Comparison of ENCODE assay signal across 15 cellular contexts in genomic region chr4:177117256-177117655, GRCh38.
DNase-seq lines count a peak whose midpoint lies in the region; TF ChIP-seq lines count a peak whose summit lies in the region.
"Had no signal": no experiment of that assay in that cellular context is flagged by ENCODE, and none has a peak within 500 bp of the region (broad histone marks: within the 10 kb centered on the region; RNA-seq: fewer than 3 reads in every experiment).

No MANE protein-coding gene starts in this region.

- H3K79me1 ChIP-seq in H9 (ENCODE audit: insufficient read depth, low read depth, low read length, poor library complexity, severe bottlenecking), result no peaks in the 10 kb centered on the region

- H3T11ph ChIP-seq in H9 (ENCODE audit: low read length), result no peak overlapping the region

- H3K23me2 ChIP-seq in H9 (ENCODE audit: insufficient read length, low read depth, low read length, poor library complexity, severe bottlenecking), result no peaks in the 10 kb centered on the region

- no peak overlapping the region for H2BK5ac ChIP-seq in H9 (ENCODE audit: insufficient read length, low read length)

- H3K4me3 ChIP-seq in endodermal cell (ENCODE audit: low read length), result no peak overlapping the region
- no peak overlapping the region for H3K4me3 ChIP-seq in osteoblast (ENCODE audit: insufficient read depth, low read length)
- H3K4me3 ChIP-seq: SJCRH30 had no signal

- H3K27ac Mint-ChIP-seq in H9 (peak overlapping the region in 2 of 3 experiments; percentile 42 to 87; a peak in 3 of 7 replicates), endodermal cell (no peak overlapping the region)
- H3K27ac Mint-ChIP-seq: CD8-positive, alpha-beta memory T cell; HFFc6 had no signal

- WGBS in H9 (ENCODE audit: extremely low coverage, insufficient read length, low lambda C conversion rate), result no CpG with 5 or more reads among the region's 8 CpGs
- 58 to 64% methylated on average over 8 of the region's 8 CpGs for WGBS in endodermal cell (ENCODE audit: insufficient coverage in 1 of 2, insufficient read length in 1 of 2), 2 experiments

- H3K36me3 Mint-ChIP-seq in H9 (ENCODE audit: insufficient read depth in 1 of 3, low read depth in 3 of 3) (peaks cover 3 to 23% (median 7%) of the 10 kb centered on the region in 3 experiments; a peak in 6 of 7 replicates), endodermal cell (ENCODE audit: low read depth) (no peaks in the 10 kb centered on the region)
- H3K36me3 Mint-ChIP-seq: CD8-positive, alpha-beta memory T cell had no signal

- TF ChIP-seq CTCF in H9 (conservative IDR thresholded peaks at IDR 0.05) (no peak), endodermal cell (conservative IDR thresholded peaks at IDR 0.05) (no peak), osteoblast (IDR thresholded peaks at IDR 0.05; ENCODE audit: extremely low read depth, low read depth, low read length) (no peak)

- H3K4me2 ChIP-seq in H9 (ENCODE audit: insufficient read depth, insufficient read length, low read length), result no peak overlapping the region
- no peak overlapping the region for H3K4me2 ChIP-seq in osteoblast (ENCODE audit: insufficient read depth, low read length)

- no peaks in the 10 kb centered on the region for H3K9me3 ChIP-seq in H9 (ENCODE audit: control insufficient read depth, low read depth, low read length)
- no peaks in the 10 kb centered on the region for H3K9me3 ChIP-seq in endodermal cell (ENCODE audit: control insufficient read depth, low read length)
- no peaks in the 10 kb centered on the region for H3K9me3 ChIP-seq in osteoblast (ENCODE audit: low read depth, low read length)
- H3K9me3 ChIP-seq: SJCRH30 had no signal

- no peaks in the 10 kb centered on the region for H3K4me1 ChIP-seq in H9 (ENCODE audit: insufficient read depth, low read length)
- H3K4me1 ChIP-seq in endodermal cell (ENCODE audit: control insufficient read depth, insufficient read depth, low read length), result no peaks in the 10 kb centered on the region
- H3K4me1 ChIP-seq in osteoblast (ENCODE audit: insufficient read depth, low read length), result peaks cover 32% of the 10 kb centered on the region
- H3K4me1 ChIP-seq: SJCRH30 had no signal

- H4K8ac ChIP-seq in H9 (replicated peaks; ENCODE audit: insufficient read length, low read depth, low read length), result no peak overlapping the region

- peaks cover 15 to 24% of the 10 kb centered on the region in 2 experiments for H3K4me1 Mint-ChIP-seq in H9
- H3K4me1 Mint-ChIP-seq in endodermal cell, result no peaks in the 10 kb centered on the region
- H3K4me1 Mint-ChIP-seq: CD8-positive, alpha-beta memory T cell had no signal

- H4K5ac ChIP-seq in H9 (ENCODE audit: insufficient read length, low read depth, low read length), result no peak overlapping the region

- H3K27me3 ChIP-seq in H9 (ENCODE audit: insufficient read depth, low read length) (no peaks in the 10 kb centered on the region), endodermal cell (ENCODE audit: control insufficient read depth, insufficient read depth, low read length, poor library complexity, severe bottlenecking) (no peaks in the 10 kb centered on the region), osteoblast (ENCODE audit: insufficient read depth, low read length) (no peaks in the 10 kb centered on the region)
- H3K27me3 ChIP-seq: SJCRH30 had no signal

- H3K9me3 Mint-ChIP-seq in H9, result peaks cover 15 to 19% of the 10 kb centered on the region in 2 experiments
- H3K9me3 Mint-ChIP-seq in endodermal cell, result no peaks in the 10 kb centered on the region

- no peak overlapping the region for H2BK12ac ChIP-seq in H9 (ENCODE audit: insufficient read length, low read depth, low read length)

- no peaks in the 10 kb centered on the region for H3K27me3 Mint-ChIP-seq in H9 (ENCODE audit: low read depth)
- no peaks in the 10 kb centered on the region for H3K27me3 Mint-ChIP-seq in endodermal cell (ENCODE audit: insufficient read depth)

- no peak overlapping the region for H3K18ac ChIP-seq in H9 (ENCODE audit: insufficient read length, low read depth, low read length)

- no peaks in the 10 kb centered on the region for H3K36me3 ChIP-seq in endodermal cell (ENCODE audit: control insufficient read depth, insufficient read depth, low read length)
- H3K36me3 ChIP-seq in osteoblast (ENCODE audit: insufficient read depth, low read length), result no peaks in the 10 kb centered on the region
- H3K36me3 ChIP-seq: SJCRH30 had no signal

- H2BK120ac ChIP-seq in H9 (ENCODE audit: low read depth, low read length, poor library complexity, severe bottlenecking), result no peak overlapping the region

- H2BK20ac ChIP-seq in H9 (ENCODE audit: low read depth, low read length, poor library complexity, severe bottlenecking), result no peak overlapping the region

- H2AFZ ChIP-seq in H9 (ENCODE audit: low read length) (no peak overlapping the region), osteoblast (ENCODE audit: low read length) (peak overlapping the region; percentile 57)

- no peaks in the 10 kb centered on the region for H4K20me1 ChIP-seq in H9 (ENCODE audit: control insufficient read depth, insufficient read depth, insufficient read length)
- H4K20me1 ChIP-seq in osteoblast (ENCODE audit: insufficient read depth, low read length), result no peaks in the 10 kb centered on the region

- no peaks in the 10 kb centered on the region for H3K79me2 ChIP-seq in H9 (ENCODE audit: insufficient read depth, low read length)
- H3K79me2 ChIP-seq in osteoblast (ENCODE audit: insufficient read depth, low read length), result no peaks in the 10 kb centered on the region

- H3K27ac ChIP-seq in H9 (ENCODE audit: insufficient read length, low read depth, low read length), result no peak overlapping the region
- peak overlapping the region; percentile 64 for H3K27ac ChIP-seq in endodermal cell (ENCODE audit: low read depth, low read length)
- peak overlapping the region; percentile 84 for H3K27ac ChIP-seq in osteoblast (ENCODE audit: low read depth, low read length)
- H3K27ac ChIP-seq: SJCRH30 had no signal

- no peak overlapping the region for H3K14ac ChIP-seq in H9 (ENCODE audit: insufficient read depth, low read length)

- no peak overlapping the region for H4K91ac ChIP-seq in H9 (ENCODE audit: insufficient read length, low read depth, low read length)

- no peak overlapping the region for H3K23ac ChIP-seq in H9 (ENCODE audit: insufficient read length, low read depth, low read length)

- H3K4me3 Mint-ChIP-seq in H9 (no peak overlapping the region), endodermal cell (no peak overlapping the region)
- H3K4me3 Mint-ChIP-seq: CD8-positive, alpha-beta memory T cell; HFFc6 had no signal

- H3K4ac ChIP-seq in H9 (ENCODE audit: low read depth, low read length), result no peak overlapping the region

- no peak overlapping the region for H2BK15ac ChIP-seq in H9 (ENCODE audit: low read depth, low read length)

- H2AK5ac ChIP-seq in H9 (ENCODE audit: insufficient read length, low read length), result no peak overlapping the region

- no peak overlapping the region for H3K9ac ChIP-seq in H9 (ENCODE audit: extremely low read depth, insufficient read length, low read length)
- H3K9ac ChIP-seq in endodermal cell (ENCODE audit: extremely low read depth, low read length, poor library complexity, severe bottlenecking), result no peak overlapping the region

- DNase-seq in H9, result no peak
- peak; percentile 79 for DNase-seq in NCI-H69 (lab: John Stamatoyannopoulos, UW)
- no peak for DNase-seq in endodermal cell
- DNase-seq in osteoblast (ENCODE audit: insufficient read length, low spot score, missing footprints), result no peak
- no peak for DNase-seq in NCI-H2029 (lab: John Stamatoyannopoulos, UW)
- no peak for DNase-seq in glomerular visceral epithelial cell (ENCODE audit: extremely low spot score)
- DNase-seq in stimulated activated CD4-positive, alpha-beta T cell treated with anti-CD3 and anti-CD28 coated beads, Interleukin-2, amount 100 ng/mL, for 24 hours, result no peak
- DNase-seq: CD8-positive, alpha-beta memory T cell; HFFc6; KBM-7; NCI-H187; NCI-H2171 treated with DMSO at 0.1 percent for 48 hours; NCI-H446; NCI-H774; SJCRH30 had no signal

- H3K56ac ChIP-seq in H9 (ENCODE audit: insufficient read length, low read depth, low read length), result no peak overlapping the region
